17 cellular contexts compared by ENCODE assay signal in genomic region chr12:20555771-20556170, GRCh38.
A peak's percentile ranks its signal among the peaks of the same experiment; 100 is the strongest.
DNase-seq lines count a peak whose midpoint lies in the region; FAIRE-seq lines count a peak whose summit lies in the region.
"Had no signal": no experiment of that assay in that cellular context is flagged by ENCODE, and none has a peak within 500 bp of the region (broad histone marks: within the 10 kb centered on the region; RNA-seq: fewer than 3 reads in every experiment).

No MANE protein-coding gene starts in this region.

- no peaks in the 10 kb centered on the region for H3K4me1 Mint-ChIP-seq in activated naive CD4-positive, alpha-beta T cell treated with anti-CD3 and anti-CD28 coated beads, Interleukin-2, amount 10 ng/mL, durations not matched to agents 7 days and 5 days
- H3K4me1 Mint-ChIP-seq: CD4-positive, alpha-beta memory T cell; H9 had no signal

- CTCF ChIA-PET in activated naive CD4-positive, alpha-beta T cell treated with anti-CD3 and anti-CD28 coated beads, Interleukin-2, amount 10 ng/mL, durations not matched to agents 7 days and 5 days (lab: Charles Lee): no interaction called here

- H3K4me3 Mint-ChIP-seq in activated naive CD4-positive, alpha-beta T cell treated with anti-CD3 and anti-CD28 coated beads, Interleukin-2, amount 10 ng/mL, durations not matched to agents 7 days and 5 days: no peak overlapping the region
- H3K4me3 Mint-ChIP-seq: CD4-positive, alpha-beta memory T cell; H9 had no signal

- H3K36me3 Mint-ChIP-seq in activated naive CD4-positive, alpha-beta T cell treated with anti-CD3 and anti-CD28 coated beads, Interleukin-2, amount 10 ng/mL, durations not matched to agents 7 days and 5 days: no peaks in the 10 kb centered on the region
- H3K36me3 Mint-ChIP-seq: CD4-positive, alpha-beta memory T cell had no signal

- H3K9me3 Mint-ChIP-seq in activated naive CD4-positive, alpha-beta T cell treated with anti-CD3 and anti-CD28 coated beads, Interleukin-2, amount 10 ng/mL, durations not matched to agents 7 days and 5 days: no peaks in the 10 kb centered on the region

- peak; percentile 31 for FAIRE-seq in colon (lab: Jason Lieb, UNC)
- FAIRE-seq: D721Med, GM12892 had no signal

- H3K27me3 Mint-ChIP-seq in activated naive CD4-positive, alpha-beta T cell treated with anti-CD3 and anti-CD28 coated beads, Interleukin-2, amount 10 ng/mL, durations not matched to agents 7 days and 5 days: no peaks in the 10 kb centered on the region
- H3K27me3 Mint-ChIP-seq: CD4-positive, alpha-beta memory T cell had no signal

- DNase-seq in ELR (ENCODE audit: low read depth) (peak; percentile 1), iris pigment epithelial cell (ENCODE audit: low read depth) (peak; percentile 56), NCI-H1694 treated with DMSO at 0.1 percent for 48 hours (lab: John Stamatoyannopoulos, UW) (no peak), T-helper 2 cell (no peak)
- DNase-seq in central memory CD4-positive, alpha-beta T cell: no peak
- DNase-seq in activated naive CD4-positive, alpha-beta T cell treated with anti-CD3 and anti-CD28 coated beads, Interleukin-2, amount 10 ng/mL, durations not matched to agents 7 days and 5 days: no peak
- DNase-seq: BE2C; CD4-positive, alpha-beta memory T cell; DMS153; DMS79 treated with DMSO at 0.1 percent for 48 hours; EL; GDM1; GOT3; H9 had no signal

- H3K27ac Mint-ChIP-seq in activated naive CD4-positive, alpha-beta T cell treated with anti-CD3 and anti-CD28 coated beads, Interleukin-2, amount 10 ng/mL, durations not matched to agents 7 days and 5 days: no peak overlapping the region
- H3K27ac Mint-ChIP-seq: CD4-positive, alpha-beta memory T cell; H9 had no signal

Comparison
In these comparisons a context has a peak if more than half of its experiments do, and no peak if none do; other contexts are left out.
1. DNase-seq: peak in ELR (single experiment) and iris pigment epithelial cell (single experiment); none in NCI-H1694 treated with DMSO at 0.1 percent for 48 hours (single experiment), central memory CD4-positive, alpha-beta T cell (single experiment), activated naive CD4-positive, alpha-beta T cell treated with anti-CD3 and anti-CD28 coated beads, Interleukin-2, amount 10 ng/mL, durations not matched to agents 7 days and 5 days (single experiment) and T-helper 2 cell (0 of 5).